Comparison of ENCODE assay signal across 10 cellular contexts in genomic region chr10:22322663-22323160, GRCh38. TPM values are rescaled to one million over a fixed set of nuclear protein-coding genes. Genes with fewer than 3 reads are reported as not detected.
A peak's percentile ranks its signal among the peaks of the same experiment; 100 is the strongest.
DNase-seq lines count a peak whose midpoint lies in the region; ATAC-seq, FAIRE-seq and TF ChIP-seq lines count a peak whose summit lies in the region.
"Had no signal": no experiment of that assay in that cellular context is flagged by ENCODE, and none has a peak within 500 bp of the region (broad histone marks: within the 10 kb centered on the region; RNA-seq: fewer than 3 reads in every experiment).

No MANE protein-coding gene starts in this region.

- CTCF ChIA-PET in A549 (lab: Yijun Ruan, JAX) (interaction anchor here (1.5 kb wide), 1 partner anchor 312 kb away, joined by 3 read pairs; no protein-coding TSS in a partner anchor), mammary epithelial cell (lab: Charles Lee; ENCODE audit: low non-redundant PET) (interaction anchor here (0.6 kb wide), 1 partner anchor 332 kb away, joined by 5 read pairs; no protein-coding TSS in a partner anchor)

- 69% methylated on average over 5 of the region's 5 CpGs for WGBS in A549 (ENCODE audit: missing lambda C conversion rate)
- WGBS in mammary epithelial cell (ENCODE audit: low coverage, missing lambda C conversion rate), result 86% methylated on average over 5 of the region's 5 CpGs

- H3K4me1 ChIP-seq in A549 (peaks cover 30% of the 10 kb centered on the region), mammary epithelial cell (ENCODE audit: insufficient read depth, low read length) (peaks cover 21% of the 10 kb centered on the region), mucosa of stomach (ENCODE audit: control insufficient read depth, insufficient read depth, low read length) (peaks cover 16% of the 10 kb centered on the region)

- in situ Hi-C loops in mammary epithelial cell (cut with MboI; ENCODE audit: low sequenced_read_pairs in 2 of 2), result no loop called here

- no TSS peak for BruUV-seq in mammary epithelial cell (replicated peaks; lab: Mats Ljungman, UMichigan)

- intact Hi-C loops in mammary epithelial cell (cut with micrococcal nuclease), result loop anchor here (5.0 to 10.0 kb wide), 2 partner anchors 115 to 392 kb away; partner anchors contain the start of gene PIP4K2A

- no peaks in the 10 kb centered on the region for H3K9me3 ChIP-seq in A549
- no peaks in the 10 kb centered on the region for H3K9me3 ChIP-seq in mammary epithelial cell (replicated peaks; ENCODE audit: insufficient read depth, low read length)
- no peaks in the 10 kb centered on the region for H3K9me3 ChIP-seq in mucosa of stomach (ENCODE audit: control insufficient read depth, low read length)

- TF ChIP-seq CTCF in A549 (IDR thresholded peaks at IDR 0.05) (no peak), HL-60 (IDR thresholded peaks at IDR 0.05; ENCODE audit: insufficient read depth, low read length) (no peak), mammary epithelial cell (conservative IDR thresholded peaks at IDR 0.05 in 1 of 2, IDR thresholded peaks at IDR 0.05 in 1 of 2; ENCODE audit: extremely low read depth in 1 of 2, insufficient read depth in 1 of 2, low read depth in 1 of 2, low read length in 2 of 2) (no peak)

- no peak for TF ChIP-seq EP300 in A549 (IDR thresholded peaks at IDR 0.05)

- POLR2A ChIA-PET in A549 (lab: Yijun Ruan, JAX), result interaction anchor here (1.7 to 2.0 kb wide), 2 partner anchors 18 to 94 kb away, joined by 6 to 7 read pairs; no protein-coding TSS in a partner anchor

- H3K27ac ChIP-seq in A549 (peak overlapping the region in 1 of 2 experiments; percentile 91; a peak in 1 of 6 replicates), HL-60 (replicated peaks) (no peak overlapping the region), mammary epithelial cell (ENCODE audit: insufficient read depth, low read depth, low read length) (no peak overlapping the region)

- peaks cover 3% of the 10 kb centered on the region for H3K36me3 ChIP-seq in mammary epithelial cell (ENCODE audit: insufficient read depth, low read length)
- H3K36me3 ChIP-seq in mucosa of stomach (ENCODE audit: control insufficient read depth, insufficient read depth, low read length), result no peaks in the 10 kb centered on the region

- ATAC-seq in A549, result no peak
- ATAC-seq in HG03025 (IDR thresholded peaks at IDR 0.05; ENCODE audit: low FRiP score, unreplicated experiment), result no peak
- ATAC-seq in GM21723 (IDR thresholded peaks at IDR 0.05; ENCODE audit: unreplicated experiment), result no peak

- no peaks in the 10 kb centered on the region for H4K20me1 ChIP-seq in mammary epithelial cell (ENCODE audit: insufficient read depth, low read length)

- DNase-seq in A549 (ENCODE audit: low read depth in 1 of 2, low spot score in 1 of 2) (no peak), HL-60 (ENCODE audit: low read depth in 1 of 2, low spot score in 1 of 2) (no peak), mammary epithelial cell (no peak), GDM1 (lab: John Stamatoyannopoulos, UW) (no peak), NCI-H524 treated with DMSO at 0.1 percent for 48 hours (lab: John Stamatoyannopoulos, UW) (no peak)
- DNase-seq: NCI-H2081 treated with DMSO at 0.1 percent for 48 hours had no signal

- H3K9ac ChIP-seq in mammary epithelial cell (ENCODE audit: insufficient read depth, low read length) (no peak overlapping the region), mucosa of stomach (ENCODE audit: low read length) (peak overlapping the region; percentile 62)

- no peak overlapping the region for H2AFZ ChIP-seq in mammary epithelial cell (ENCODE audit: low read depth, low read length)

- TF ChIP-seq RAD21 in A549 (conservative IDR thresholded peaks at IDR 0.05 in 1 of 2, IDR thresholded peaks at IDR 0.05 in 1 of 2), result no peak

- no peak for FAIRE-seq in A549 (lab: Jason Lieb, UNC)

- H3K4me2 ChIP-seq in A549 (peak overlapping the region; percentile 75), mammary epithelial cell (ENCODE audit: insufficient read depth, low read depth, low read length) (peak overlapping the region; percentile 60)

- H3K4me3 ChIP-seq in A549 (peak overlapping the region; percentile 66), HL-60 (replicated peaks; ENCODE audit: insufficient read depth, low read length) (peak overlapping the region; percentile 50), mammary epithelial cell (replicated peaks in 1 of 3; ENCODE audit: insufficient read depth in 1 of 3, low read depth in 2 of 3, low read length in 3 of 3) (peak overlapping the region; percentile 63 to 82 (median 65)), mucosa of stomach (ENCODE audit: low read length) (peak overlapping the region; percentile 40)

- H3K27me3 ChIP-seq in HL-60 (ENCODE audit: insufficient read depth, poor library complexity, severe bottlenecking) (peaks cover 5% of the 10 kb centered on the region), mammary epithelial cell (ENCODE audit: insufficient read depth, low read length) (peaks cover 12% of the 10 kb centered on the region), mucosa of stomach (ENCODE audit: control insufficient read depth, insufficient read depth, low read length) (peaks cover 33% of the 10 kb centered on the region)

- H3K79me2 ChIP-seq in mammary epithelial cell (ENCODE audit: insufficient read depth, low read length), result peaks cover 42% of the 10 kb centered on the region

- no peak for TF ChIP-seq POLR2A in A549 (IDR thresholded peaks at IDR 0.05; ENCODE audit: low read length)

- dilution Hi-C loops in mammary epithelial cell (cut with HindIII; ENCODE audit: low sequenced_read_pairs), result no loop called here

TF ChIP-seq in A549, 52 proteins besides CTCF, POLR2A, EP300 and RAD21:
- TF ChIP-seq FOXS1 (CRISPR knock-in tag; IDR thresholded peaks at IDR 0.05), result no peak
- no peak for TF ChIP-seq JUNB (IDR thresholded peaks at IDR 0.05)
- no peak for TF ChIP-seq HOXA7 (CRISPR knock-in tag; IDR thresholded peaks at IDR 0.05)
- no peak for TF ChIP-seq RFX5 (IDR thresholded peaks at IDR 0.05)

RNA-seq across cellular contexts. Expression of gene BMI1, which starts 1.8 kb away (rescaled TPM):
- polyA plus RNA-seq in A549 (2011; rRNA removed), result 64.3 and 77.3 TPM in 2 replicates
- 18.5 and 19.4 TPM in 2 replicates for polyA plus RNA-seq in A549 (2012; cell fraction: cytosol; rRNA removed)
- polyA plus RNA-seq in A549 (2012; cell fraction: nucleus; rRNA removed), result 11.7 and 13.0 TPM in 2 replicates
- 40.7 to 50.9 TPM (median 44.4 TPM) in 3 replicates for polyA plus RNA-seq in A549 (2017; fragmentation: RNase III; extraction: RNeasy Plus Mini Kit Qiagen cat#74134 plus additional on column Dnase treatment)
- 48.9 and 51.1 TPM in 2 replicates for polyA minus RNA-seq in A549 (2011; rRNA and poly(A)+ RNA removed)
- total RNA-seq in mammary epithelial cell, result 10 to 100 TPM; 35.5 to 42.0 TPM
- 19.0 TPM for polyA plus RNA-seq in mammary epithelial cell
- polyA minus RNA-seq in mammary epithelial cell, result 90.3 TPM

RNA-seq across cellular contexts. Expression of gene COMMD3, which starts 6.5 kb away (rescaled TPM):
- 70.2 and 70.8 TPM in 2 replicates for polyA plus RNA-seq in A549 (2011; rRNA removed)
- 16.7 and 17.7 TPM in 2 replicates for polyA plus RNA-seq in A549 (2012; cell fraction: cytosol; rRNA removed)
- 6.9 and 11.4 TPM in 2 replicates for polyA plus RNA-seq in A549 (2012; cell fraction: nucleus; rRNA removed)
- polyA plus RNA-seq in A549 (2017; fragmentation: RNase III; extraction: RNeasy Plus Mini Kit Qiagen cat#74134 plus additional on column Dnase treatment), result 42.2 to 47.9 TPM (median 44.8 TPM) in 3 replicates
- 6.2 and 7.2 TPM in 2 replicates for polyA minus RNA-seq in A549 (2011; rRNA and poly(A)+ RNA removed)
- 10 to 100 TPM; 26.7 to 48.5 TPM for total RNA-seq in mammary epithelial cell
- 22.5 TPM for polyA plus RNA-seq in mammary epithelial cell
- polyA minus RNA-seq in mammary epithelial cell, result 16.0 TPM

RNA-seq across cellular contexts. Expression of gene SPAG6, which starts 22.6 kb away (rescaled TPM):
- polyA plus RNA-seq in A549 (2011; rRNA removed) (0.04 TPM in 1 of 2 replicates, not detected in the other), A549 (2017; fragmentation: RNase III; extraction: RNeasy Plus Mini Kit Qiagen cat#74134 plus additional on column Dnase treatment) (0.05 TPM in 1 of 3 replicates, not detected in the others), mammary epithelial cell (not detected)
- not detected in 2 replicates for polyA plus RNA-seq in A549 (2012; cell fraction: cytosol; rRNA removed)
- 0.05 TPM in 1 of 2 replicates, not detected in the other for polyA plus RNA-seq in A549 (2012; cell fraction: nucleus; rRNA removed)
- polyA minus RNA-seq in A549 (2011; rRNA and poly(A)+ RNA removed), result not detected in 2 replicates
- total RNA-seq in mammary epithelial cell, result not detected
- polyA minus RNA-seq in mammary epithelial cell, result not detected
- total RNA-seq: dermis microvascular lymphatic vessel endothelial cell had no signal
